ENCODE assay signal across 16 cellular contexts in the genomic region with DNA sequence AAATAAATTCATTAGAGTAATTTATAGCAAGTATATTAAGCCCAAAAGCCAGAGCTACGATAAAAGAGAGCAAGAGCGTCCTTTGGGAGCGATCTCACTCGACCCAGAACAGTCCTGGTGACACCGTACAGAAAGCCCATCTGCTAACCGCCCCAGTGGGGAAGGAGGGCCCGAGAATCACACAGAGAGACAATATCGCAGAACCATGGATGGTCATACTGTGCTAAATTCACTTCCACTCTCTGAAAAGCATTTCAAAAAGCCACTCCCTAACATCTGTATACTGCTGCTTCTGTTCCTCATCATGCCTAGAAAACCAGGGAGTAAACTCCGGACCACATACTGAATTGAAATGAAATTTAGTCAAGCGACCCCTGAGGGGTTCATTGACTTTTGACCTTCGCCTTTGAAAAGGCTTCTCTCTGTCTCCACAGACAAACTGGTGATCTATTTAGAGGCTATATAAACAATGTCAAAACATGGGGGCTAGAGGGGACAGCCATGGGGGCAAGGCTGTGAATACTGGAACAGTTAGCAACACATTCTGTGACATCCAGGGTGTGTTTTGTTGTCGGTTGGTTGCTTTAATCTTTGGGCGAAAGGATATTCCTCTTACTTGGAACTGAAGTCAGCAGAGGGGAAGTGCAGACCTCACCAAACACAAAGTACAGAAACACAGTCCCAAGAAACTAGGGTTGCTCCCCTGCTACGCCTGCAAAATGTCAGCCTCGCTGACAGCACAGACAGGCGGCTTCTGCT.
DNase-seq lines count a peak whose midpoint lies in the region; ATAC-seq, FAIRE-seq and TF ChIP-seq lines count a peak whose summit lies in the region.
"Had no signal": no experiment of that assay in that cellular context is flagged by ENCODE, and none has a peak within 500 bp of the region (broad histone marks: within the 10 kb centered on the region; RNA-seq: fewer than 3 reads in every experiment).

No MANE protein-coding gene starts in this region.

- ATAC-seq in lung (ENCODE audit: insufficient read depth, low FRiP score) (peak; percentile 30), sciatic nerve (peak; percentile 73), foreskin keratinocyte (no peak)
- ATAC-seq: activated T-cell treated with anti-CD3 and anti-CD28 coated beads, Interleukin-2, amount 50 U/mL, for 72 hours; K562 had no signal

- H3K4me1 ChIP-seq in Loucy (ENCODE audit: insufficient read depth, low read length, poor library complexity, severe bottlenecking) (peaks cover 1% of the 10 kb centered on the region), lung (ENCODE audit: control insufficient read depth in 2 of 2, insufficient read depth in 2 of 2, low read length in 2 of 2) (peaks cover 0 to 6% of the 10 kb centered on the region in 2 donors), foreskin keratinocyte (no peaks in the 10 kb centered on the region)
- H3K4me1 ChIP-seq: colonic mucosa had no signal

- H3K79me2 ChIP-seq in Loucy (ENCODE audit: insufficient read depth, low read length): no peaks in the 10 kb centered on the region

- no peaks in the 10 kb centered on the region for H3K9me2 ChIP-seq in Loucy (replicated peaks; ENCODE audit: low read depth, low read length)

- H3K9me3 ChIP-seq in Loucy (ENCODE audit: insufficient read depth, low read depth, low read length) (no peaks in the 10 kb centered on the region), lung (ENCODE audit: control insufficient read depth in 2 of 2, insufficient read depth in 1 of 2, low read length in 1 of 2) (no peaks in the 10 kb centered on the region)
- H3K9me3 ChIP-seq: colonic mucosa had no signal

- H3K4me2 ChIP-seq in Loucy (ENCODE audit: low read depth, low read length, poor library complexity, severe bottlenecking): no peak overlapping the region

- H4K20me1 ChIP-seq in Loucy (ENCODE audit: insufficient read depth, low read length, poor library complexity, severe bottlenecking): no peaks in the 10 kb centered on the region

- H3K27me3 Mint-ChIP-seq in glutamatergic neuron (ENCODE audit: unreplicated experiment): no peaks in the 10 kb centered on the region

- H3K36me3 Mint-ChIP-seq in glutamatergic neuron (ENCODE audit: unreplicated experiment): no peaks in the 10 kb centered on the region

- H3K4me3 Mint-ChIP-seq in glutamatergic neuron (ENCODE audit: unreplicated experiment): peak overlapping the region; percentile 31
- H3K4me3 Mint-ChIP-seq: activated T-cell treated with anti-CD3 and anti-CD28 coated beads, Interleukin-2, amount 50 U/mL, for 72 hours had no signal

- H3F3A ChIP-seq in Loucy (ENCODE audit: low read depth): no peaks in the 10 kb centered on the region

- H3K4me3 ChIP-seq in Loucy (ENCODE audit: low read length, poor library complexity, severe bottlenecking) (no peak overlapping the region), lung (no peak overlapping the region)
- H3K4me3 ChIP-seq: colonic mucosa, K562 had no signal

- WGBS in lung, 2 donors: 82 to 86% methylated on average over 16 of the region's 16 CpGs

- DNase-seq in glutamatergic neuron: peak; percentile 35
- no peak for DNase-seq in lung (ENCODE audit: low spot score)
- no peak for DNase-seq in sciatic nerve (ENCODE audit: low spot score)
- no peak for DNase-seq in RCC 7860 (ENCODE audit: low spot score)
- no peak for DNase-seq in NAMALWA (ENCODE audit: low spot score)
- DNase-seq in posterior vena cava (ENCODE audit: low spot score): no peak
- no peak for DNase-seq in foreskin keratinocyte
- DNase-seq: activated CD4-positive, alpha-beta T cell treated with anti-CD3 and anti-CD28 coated beads, Interleukin-2, amount 50 U/mL, for 1 hour; activated T-cell treated with anti-CD3 and anti-CD28 coated beads, Interleukin-2, amount 50 U/mL, for 72 hours; colonic mucosa; NCI-H146; NCI-H524; RPMI8226; small intestine had no signal

- H3K36me3 ChIP-seq in Loucy (ENCODE audit: insufficient read depth, low read length): no peaks in the 10 kb centered on the region
- no peaks in the 10 kb centered on the region for H3K36me3 ChIP-seq in lung (ENCODE audit: control insufficient read depth in 2 of 2, insufficient read depth in 2 of 2, low read length in 2 of 2)
- H3K36me3 ChIP-seq: colonic mucosa had no signal

- no peaks in the 10 kb centered on the region for H3K27me3 ChIP-seq in Loucy (ENCODE audit: insufficient read depth, low read length, poor library complexity, severe bottlenecking)
- no peaks in the 10 kb centered on the region for H3K27me3 ChIP-seq in lung (ENCODE audit: control insufficient read depth, insufficient read depth)
- H3K27me3 ChIP-seq in foreskin keratinocyte: peaks cover 5% of the 10 kb centered on the region
- H3K27me3 ChIP-seq: colonic mucosa had no signal

- no peak overlapping the region for H3K9ac ChIP-seq in Loucy (ENCODE audit: low read depth, low read length, poor library complexity, severe bottlenecking)

- no peak overlapping the region for H3K27ac ChIP-seq in lung (ENCODE audit: low read depth in 1 of 2, low read length in 1 of 2)
- H3K27ac ChIP-seq in foreskin keratinocyte: no peak overlapping the region
- H3K27ac ChIP-seq: colonic mucosa had no signal

- peaks cover 25% of the 10 kb centered on the region for H3K4me1 Mint-ChIP-seq in glutamatergic neuron (ENCODE audit: low read depth, unreplicated experiment)

- no peaks in the 10 kb centered on the region for H3K9me3 Mint-ChIP-seq in glutamatergic neuron (ENCODE audit: unreplicated experiment)
- H3K9me3 Mint-ChIP-seq: activated T-cell treated with anti-CD3 and anti-CD28 coated beads, Interleukin-2, amount 50 U/mL, for 72 hours had no signal

- H2AFZ ChIP-seq in Loucy (ENCODE audit: low read length): 0 out of 2 replicates have a peak overlapping the region, but pooled peaks have one; percentile 8

- intact Hi-C loops in sciatic nerve (cut with DNase I): no loop called here
- intact Hi-C loops in posterior vena cava (cut with DNase I): no loop called here

- TF ChIP-seq CTCF in Loucy (conservative IDR thresholded peaks at IDR 0.05; ENCODE audit: low read length): no peak
- no peak for TF ChIP-seq CTCF in glutamatergic neuron (IDR thresholded peaks at IDR 0.05; ENCODE audit: partially characterized antibody, unreplicated experiment)
- no peak for TF ChIP-seq CTCF in lung (IDR thresholded peaks at IDR 0.05; ENCODE audit: control extremely low read depth, extremely low read depth)
- no peak for TF ChIP-seq CTCF in foreskin keratinocyte (conservative IDR thresholded peaks at IDR 0.05)

- H3K27ac Mint-ChIP-seq in glutamatergic neuron (ENCODE audit: unreplicated experiment): peak overlapping the region; percentile 83
- H3K27ac Mint-ChIP-seq: activated T-cell treated with anti-CD3 and anti-CD28 coated beads, Interleukin-2, amount 50 U/mL, for 72 hours had no signal

- no peak for FAIRE-seq in RCC 7860 (lab: Jason Lieb, UNC)
- FAIRE-seq: K562, small intestine had no signal
